Comparison of ENCODE assay signal across 15 cellular contexts in genomic region chr9:80885894-80886293, GRCh38.
DNase-seq lines count a peak whose midpoint lies in the region; ATAC-seq, FAIRE-seq and TF ChIP-seq lines count a peak whose summit lies in the region.
"Had no signal": no experiment of that assay in that cellular context is flagged by ENCODE, and none has a peak within 500 bp of the region (broad histone marks: within the 10 kb centered on the region; RNA-seq: fewer than 3 reads in every experiment).

No MANE protein-coding gene starts in this region.

- intact Hi-C loops in vagina (cut with DNase I) = no loop called here

- in situ Hi-C loops in SK-MEL-5 (cut with HindIII; ENCODE audit: low pct_unique_long_range_greater_than_20kb, low sequenced_read_pairs) = no loop called here

- TF ChIP-seq POLR2A in H54 (IDR thresholded peaks at IDR 0.05; ENCODE audit: low read depth, low read length) = no peak
- no peak for TF ChIP-seq POLR2A in vagina (IDR thresholded peaks at IDR 0.05)

- H3K4me1 ChIP-seq in vagina = no peaks in the 10 kb centered on the region

- no peaks in the 10 kb centered on the region for H3K36me3 ChIP-seq in vagina

- peak; percentile 62 for FAIRE-seq in H54 (lab: Jason Lieb, UNC)
- FAIRE-seq: GM12891 had no signal

- H3K27me3 ChIP-seq in vagina = no peaks in the 10 kb centered on the region

- DNase-seq in AG10803 (ENCODE audit: low read depth) (no peak), H54 (ENCODE audit: insufficient read length, low spot score) (no peak), SK-MEL-5 (ENCODE audit: low read depth, low spot score) (peak; percentile 57), inferior parietal cortex (ENCODE audit: extremely low spot score) (peak; percentile 58), vagina (ENCODE audit: extremely low spot score in 2 of 2) (no peak), AML-193 (lab: John Stamatoyannopoulos, UW) (no peak)
- DNase-seq in activated CD8-positive, alpha-beta memory T cell treated with anti-CD3 and anti-CD28 coated beads for 24 hours = no peak
- DNase-seq: activated CD4-positive, CD25-positive, alpha-beta regulatory T cell treated with anti-CD3 and anti-CD28 coated beads, Interleukin-2, amount 50 U/mL, for 72 hours; activated effector memory CD4-positive, alpha-beta T cell treated with anti-CD3 and anti-CD28 coated beads, Interleukin-2, amount 50 U/mL, for 16 hours; CD4-positive, alpha-beta memory T cell; dermis blood vessel endothelial cell; natural killer cell; stimulated activated CD4-positive, alpha-beta T cell treated with anti-CD3 and anti-CD28 coated beads, Interleukin-2, amount 100 ng/mL, for 24 hours had no signal

- H3K4me3 ChIP-seq in AG10803 (ENCODE audit: low read length) (no peak overlapping the region), vagina (no peak overlapping the region)

- ATAC-seq in HG02642 (IDR thresholded peaks at IDR 0.05; ENCODE audit: poor library complexity, unreplicated experiment) = no peak
- ATAC-seq: natural killer cell had no signal

- H3K9me3 ChIP-seq in vagina = no peaks in the 10 kb centered on the region

- no peak overlapping the region for H3K27ac ChIP-seq in vagina

- TF ChIP-seq CTCF in AG10803 (conservative IDR thresholded peaks at IDR 0.05; ENCODE audit: low read length) = peak; percentile 3; the same call in 1 of the 2 replicates
- TF ChIP-seq CTCF in vagina (IDR thresholded peaks at IDR 0.05) = no peak

Comparison
In these comparisons a context has a peak if more than half of its experiments do, and no peak if none do; other contexts are left out.
1. DNase-seq: peak in SK-MEL-5 (single experiment) and inferior parietal cortex (single experiment); none in AG10803 (single experiment), H54 (single experiment), vagina (0 of 2), AML-193 (0 of 2) and activated CD8-positive, alpha-beta memory T cell treated with anti-CD3 and anti-CD28 coated beads for 24 hours (single experiment).